ENCODE assay signal across 10 cellular contexts in the genomic region with DNA sequence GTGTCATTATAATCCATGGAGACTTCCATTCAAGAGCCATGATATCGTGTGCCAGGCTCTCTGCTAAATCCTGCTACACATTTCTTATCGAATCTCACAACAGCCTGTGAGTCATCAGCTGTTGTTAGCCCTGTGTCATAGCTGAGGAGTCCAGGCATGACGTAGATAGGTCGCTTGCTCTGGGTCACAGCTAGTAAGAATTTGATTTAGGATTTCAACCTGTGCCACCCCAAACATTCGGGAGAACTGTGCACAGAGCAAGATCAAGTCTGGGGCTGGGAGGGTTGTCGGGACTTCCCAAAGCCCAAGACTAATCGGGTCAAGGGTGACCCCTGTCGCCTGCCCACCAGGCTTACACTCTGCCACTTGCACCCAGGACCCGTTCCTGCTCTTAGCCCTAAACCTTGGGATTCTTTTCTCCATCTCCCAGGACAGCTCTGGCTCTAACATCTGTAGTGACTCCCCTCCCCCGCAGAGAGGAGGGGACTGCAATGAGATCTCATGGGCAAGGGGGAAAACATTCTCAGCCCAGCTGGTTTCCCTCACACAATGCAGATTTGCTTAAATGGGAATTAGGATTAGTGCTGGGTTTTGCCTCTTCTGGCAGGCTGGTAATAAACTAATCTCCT. TPM values are rescaled to one million over a fixed set of nuclear protein-coding genes. Genes with fewer than 3 reads are reported as not detected.
DNase-seq lines count a peak whose midpoint lies in the region; ATAC-seq, FAIRE-seq and TF ChIP-seq lines count a peak whose summit lies in the region.
"Had no signal": no experiment of that assay in that cellular context is flagged by ENCODE, and none has a peak within 500 bp of the region (broad histone marks: within the 10 kb centered on the region; RNA-seq: fewer than 3 reads in every experiment).

No MANE protein-coding gene starts in this region.

- peak overlapping the region; percentile 44 for H3K27ac Mint-ChIP-seq in astrocyte (ENCODE audit: unreplicated experiment)
- H3K27ac Mint-ChIP-seq in stimulated activated effector memory CD8-positive, alpha-beta T cell treated with anti-CD3 and anti-CD28 coated beads, Interleukin-12 subunit alpha, Interleukin-12 subunit beta, amount 100 ng/mL, for 72 hours: no peak overlapping the region
- H3K27ac Mint-ChIP-seq: activated naive CD8-positive, alpha-beta T cell treated with anti-CD3 and anti-CD28 coated beads, Interleukin-2, amount 50 U/mL, for 24 hours had no signal

- FAIRE-seq in astrocyte (lab: Jason Lieb, UNC): peak; percentile 82

- H2AFZ ChIP-seq in astrocyte (ENCODE audit: low read depth, low read length): no peak overlapping the region

- H3K4me3 ChIP-seq in astrocyte (ENCODE audit: insufficient read depth, low read depth, low read length): no peak overlapping the region
- H3K4me3 ChIP-seq in iPS-18a (ENCODE audit: low read length): peak overlapping the region; percentile 11

- H3K9me3 ChIP-seq in astrocyte (ENCODE audit: insufficient read depth, low read depth, low read length) (no peaks in the 10 kb centered on the region), iPS-18a (ENCODE audit: control insufficient read depth, low read depth, low read length) (no peaks in the 10 kb centered on the region)

- no peak overlapping the region for H3K27ac ChIP-seq in astrocyte (ENCODE audit: low read depth, low read length)
- no peak overlapping the region for H3K27ac ChIP-seq in iPS-18a (ENCODE audit: low read length)

- no peaks in the 10 kb centered on the region for H4K20me1 ChIP-seq in astrocyte (ENCODE audit: insufficient read depth, low read length)

- peak overlapping the region; percentile 22 for H3K9ac ChIP-seq in astrocyte (ENCODE audit: low read length)
- no peak overlapping the region for H3K9ac ChIP-seq in iPS-18a (ENCODE audit: low read length)

- no peaks in the 10 kb centered on the region for H3K79me2 ChIP-seq in astrocyte (ENCODE audit: insufficient read depth, low read length)

- no peaks in the 10 kb centered on the region for H3K36me3 ChIP-seq in astrocyte (ENCODE audit: insufficient read depth, low read length)
- no peaks in the 10 kb centered on the region for H3K36me3 ChIP-seq in iPS-18a (ENCODE audit: control insufficient read depth, low read depth, low read length)

- peaks cover 7% of the 10 kb centered on the region for H3K9me3 Mint-ChIP-seq in astrocyte (ENCODE audit: unreplicated experiment)
- H3K9me3 Mint-ChIP-seq in stimulated activated effector memory CD8-positive, alpha-beta T cell treated with anti-CD3 and anti-CD28 coated beads, Interleukin-12 subunit alpha, Interleukin-12 subunit beta, amount 100 ng/mL, for 72 hours: no peaks in the 10 kb centered on the region

- H3K4me1 ChIP-seq in astrocyte (ENCODE audit: insufficient read depth, low read length) (peaks cover 25% of the 10 kb centered on the region), iPS-18a (ENCODE audit: control insufficient read depth, low read depth, low read length) (peaks cover 33% of the 10 kb centered on the region)

- peak overlapping the region; percentile 23 for H3K4me2 ChIP-seq in astrocyte (ENCODE audit: low read length)

- peaks cover 22% of the 10 kb centered on the region for H3K4me1 Mint-ChIP-seq in astrocyte (ENCODE audit: low read depth, unreplicated experiment)
- peaks cover 14% of the 10 kb centered on the region for H3K4me1 Mint-ChIP-seq in stimulated activated effector memory CD8-positive, alpha-beta T cell treated with anti-CD3 and anti-CD28 coated beads, Interleukin-12 subunit alpha, Interleukin-12 subunit beta, amount 100 ng/mL, for 72 hours

- no peak overlapping the region for H3K4me3 Mint-ChIP-seq in astrocyte (ENCODE audit: unreplicated experiment)
- no peak overlapping the region for H3K4me3 Mint-ChIP-seq in stimulated activated effector memory CD8-positive, alpha-beta T cell treated with anti-CD3 and anti-CD28 coated beads, Interleukin-12 subunit alpha, Interleukin-12 subunit beta, amount 100 ng/mL, for 72 hours
- H3K4me3 Mint-ChIP-seq: activated naive CD8-positive, alpha-beta T cell treated with anti-CD3 and anti-CD28 coated beads, Interleukin-2, amount 50 U/mL, for 24 hours had no signal

- DNase-seq in HS-5 (ENCODE audit: low read depth): peak; percentile 71
- DNase-seq in astrocyte (ENCODE audit: low read depth): peak; percentile 91
- no peak for DNase-seq in stimulated activated effector memory CD8-positive, alpha-beta T cell treated with anti-CD3 and anti-CD28 coated beads, Interleukin-12 subunit alpha, Interleukin-12 subunit beta, amount 100 ng/mL, for 72 hours (ENCODE audit: low spot score in 2 of 2)
- DNase-seq in DMS153 treated with DMSO at 0.1 percent for 48 hours (lab: John Stamatoyannopoulos, UW; ENCODE audit: unreplicated experiment): no peak
- no peak for DNase-seq in germinal center (ENCODE audit: low spot score)
- DNase-seq: activated naive CD8-positive, alpha-beta T cell treated with anti-CD3 and anti-CD28 coated beads, Interleukin-2, amount 50 U/mL, for 24 hours; NCI-H510A had no signal

- peaks cover 16% of the 10 kb centered on the region for H3K36me3 Mint-ChIP-seq in astrocyte (ENCODE audit: low read depth, unreplicated experiment)
- no peaks in the 10 kb centered on the region for H3K36me3 Mint-ChIP-seq in stimulated activated effector memory CD8-positive, alpha-beta T cell treated with anti-CD3 and anti-CD28 coated beads, Interleukin-12 subunit alpha, Interleukin-12 subunit beta, amount 100 ng/mL, for 72 hours

- H3K27me3 Mint-ChIP-seq in astrocyte (ENCODE audit: low read depth, unreplicated experiment): no peaks in the 10 kb centered on the region

- ATAC-seq in stimulated activated effector memory CD8-positive, alpha-beta T cell treated with anti-CD3 and anti-CD28 coated beads, Interleukin-12 subunit alpha, Interleukin-12 subunit beta, amount 100 ng/mL, for 72 hours: peak; percentile 21
- no peak for ATAC-seq in HG02981 (IDR thresholded peaks at IDR 0.05; ENCODE audit: unreplicated experiment)
- no peak for ATAC-seq in HG03571 (IDR thresholded peaks at IDR 0.05; ENCODE audit: unreplicated experiment)
- ATAC-seq: activated naive CD8-positive, alpha-beta T cell treated with anti-CD3 and anti-CD28 coated beads, Interleukin-2, amount 50 U/mL, for 24 hours had no signal

- H3K27me3 ChIP-seq in astrocyte (ENCODE audit: insufficient read depth, low read length) (no peaks in the 10 kb centered on the region), iPS-18a (ENCODE audit: control insufficient read depth, insufficient read depth, low read length) (peaks cover 28% of the 10 kb centered on the region)

- no peak for TF ChIP-seq CTCF in astrocyte (IDR thresholded peaks at IDR 0.05; ENCODE audit: insufficient read depth, low read depth, low read length)

RNA-seq across cellular contexts. Expression of gene TSPAN18, which starts 34.3 kb away (rescaled TPM):
- 31.7 and 39.1 TPM in 2 replicates for total RNA-seq in astrocyte

Comparison
In these comparisons a context has a peak if more than half of its experiments do, and no peak if none do; other contexts are left out.
1. DNase-seq: peak in HS-5 (single experiment) and astrocyte (single experiment); none in stimulated activated effector memory CD8-positive, alpha-beta T cell treated with anti-CD3 and anti-CD28 coated beads, Interleukin-12 subunit alpha, Interleukin-12 subunit beta, amount 100 ng/mL, for 72 hours (0 of 2), DMS153 treated with DMSO at 0.1 percent for 48 hours (single experiment) and germinal center (single experiment).